8 cellular contexts compared by ENCODE assay signal in the genomic region with DNA sequence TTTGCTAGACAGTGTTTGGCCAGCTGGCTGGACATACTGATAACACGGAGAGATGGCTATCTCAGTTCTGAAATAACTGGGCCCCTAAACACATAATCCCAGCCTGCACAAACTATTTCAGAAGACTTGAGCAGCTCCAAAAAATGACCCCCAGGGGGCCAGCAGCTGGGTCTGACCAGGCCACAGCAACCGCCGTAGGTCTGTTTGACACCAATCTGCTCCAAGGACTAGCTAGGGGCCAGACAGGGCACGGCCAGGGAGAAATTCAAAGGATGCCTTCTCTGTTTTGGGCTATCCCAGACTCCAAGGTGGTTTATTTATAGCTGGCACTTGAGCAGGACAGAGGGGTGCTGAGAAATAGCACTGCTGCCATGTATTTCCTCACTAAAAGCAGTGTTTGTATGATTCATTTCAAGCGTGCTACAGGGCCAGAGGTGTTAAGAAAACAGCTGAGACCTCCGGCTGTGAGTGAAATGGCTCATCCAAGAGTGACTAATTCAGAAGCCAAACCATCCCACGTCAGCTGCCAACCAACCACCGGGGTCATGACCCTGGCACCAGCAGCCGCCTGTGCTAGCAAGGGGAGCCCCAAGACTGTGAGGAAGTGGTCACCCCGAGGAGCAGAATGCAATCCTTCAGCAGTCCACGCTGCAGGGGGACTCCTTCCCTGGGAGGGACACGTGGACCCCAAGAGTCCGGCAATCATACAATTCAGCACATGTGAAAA. TPM values are rescaled to one million over a fixed set of nuclear protein-coding genes. Genes with fewer than 3 reads are reported as not detected.
A peak's percentile ranks its signal among the peaks of the same experiment; 100 is the strongest.
DNase-seq lines count a peak whose midpoint lies in the region; ATAC-seq, FAIRE-seq and TF ChIP-seq lines count a peak whose summit lies in the region.

No MANE protein-coding gene starts in this region.

- no peaks in the 10 kb centered on the region for H3K27me3 Mint-ChIP-seq in activated T-helper 2 cell treated with anti-CD3 and anti-CD28 coated beads, Interferon-gamma antibody, Interleukin-2, Interleukin-4, amounts not matched to agents 10 μg/mL and 5 μg/mL and 100 μg/mL, durations not matched to agents 14 hours and 24 hours and 36 hours (ENCODE audit: low read depth)

- POLR2A ChIA-PET in Panc1 (lab: Charles Lee) = interaction anchor here (0.6 kb wide), 1 partner anchor 34 kb away, joined by 12 read pairs; no protein-coding TSS in a partner anchor

- H3K27ac ChIP-seq in Panc1 (ENCODE audit: low read length) = peak overlapping the region; percentile 83
- no peak overlapping the region for H3K27ac ChIP-seq in foreskin keratinocyte
- peak overlapping the region in 1 of 2 donors; percentile 43 for H3K27ac ChIP-seq in small intestine (ENCODE audit: low read depth in 1 of 2, low read length in 1 of 2)

- no peaks in the 10 kb centered on the region for H3K36me3 ChIP-seq in Panc1 (ENCODE audit: control insufficient read depth, insufficient read depth, low read length)
- no peaks in the 10 kb centered on the region for H3K36me3 ChIP-seq in small intestine (ENCODE audit: control insufficient read depth in 2 of 2, insufficient read depth in 2 of 2, low read length in 2 of 2)

- H3K4me3 ChIP-seq in Panc1 (ENCODE audit: low read depth in 2 of 2, low read length in 2 of 2) = peak overlapping the region in 1 of 2 experiments; percentile 38; a peak in 2 of 4 replicates
- no peak overlapping the region for H3K4me3 ChIP-seq in small intestine (ENCODE audit: low read depth in 1 of 2, low read length in 2 of 2)

- no peak for FAIRE-seq in small intestine (lab: Jason Lieb, UNC)

- DNase-seq in NCI-H345 (lab: John Stamatoyannopoulos, UW) = peak; percentile 17
- DNase-seq in NCI-H345 treated with DMSO at 0.1 percent for 48 hours (lab: John Stamatoyannopoulos, UW; ENCODE audit: unreplicated experiment) = no peak
- DNase-seq in Panc1 (ENCODE audit: low read depth, low spot score) = peak; percentile 91
- peak; percentile 68 for DNase-seq in activated T-helper 2 cell treated with anti-CD3 and anti-CD28 coated beads, Interferon-gamma antibody, Interleukin-2, Interleukin-4, amounts not matched to agents 10 μg/mL and 5 μg/mL and 100 μg/mL, durations not matched to agents 14 hours and 24 hours and 36 hours (ENCODE audit: low spot score)
- DNase-seq in foreskin keratinocyte = peak; percentile 88 to 94
- no peak for DNase-seq in sciatic nerve (ENCODE audit: low spot score)
- no peak for DNase-seq in small intestine

- no peaks in the 10 kb centered on the region for H3K9me3 Mint-ChIP-seq in activated T-helper 2 cell treated with anti-CD3 and anti-CD28 coated beads, Interferon-gamma antibody, Interleukin-2, Interleukin-4, amounts not matched to agents 10 μg/mL and 5 μg/mL and 100 μg/mL, durations not matched to agents 14 hours and 24 hours and 36 hours

- peaks cover 52% of the 10 kb centered on the region for H3K4me1 ChIP-seq in Panc1 (ENCODE audit: control insufficient read depth, insufficient read depth, low read length)
- peaks cover 28% of the 10 kb centered on the region for H3K4me1 ChIP-seq in foreskin keratinocyte
- H3K4me1 ChIP-seq in small intestine (ENCODE audit: control insufficient read depth in 2 of 2, insufficient read depth in 1 of 2, low read depth in 1 of 2, low read length in 1 of 2) = peaks cover 3 to 19% of the 10 kb centered on the region in 2 donors

- peaks cover 64% of the 10 kb centered on the region for H3K4me1 Mint-ChIP-seq in activated T-helper 2 cell treated with anti-CD3 and anti-CD28 coated beads, Interferon-gamma antibody, Interleukin-2, Interleukin-4, amounts not matched to agents 10 μg/mL and 5 μg/mL and 100 μg/mL, durations not matched to agents 14 hours and 24 hours and 36 hours (ENCODE audit: low read depth)

- ATAC-seq in HG02973 (IDR thresholded peaks at IDR 0.05; ENCODE audit: unreplicated experiment) (peak; percentile 63), Panc1 (peak; percentile 87), foreskin keratinocyte (peak; percentile 86), sciatic nerve (peak; percentile 75)

- 52 to 66% (median 54%) methylated on average over 13 of the region's 13 CpGs for WGBS in small intestine, 3 donors

- H3K4me3 Mint-ChIP-seq in activated T-helper 2 cell treated with anti-CD3 and anti-CD28 coated beads, Interferon-gamma antibody, Interleukin-2, Interleukin-4, amounts not matched to agents 10 μg/mL and 5 μg/mL and 100 μg/mL, durations not matched to agents 14 hours and 24 hours and 36 hours (ENCODE audit: low read depth) = peak overlapping the region; percentile 15

- BruUV-seq in Panc1 (replicated peaks; lab: Mats Ljungman, UMichigan) = no TSS peak

- intact Hi-C loops in Panc1 (cut with micrococcal nuclease; ENCODE audit: unreplicated experiment) = no loop called here
- intact Hi-C loops in activated T-helper 2 cell treated with anti-CD3 and anti-CD28 coated beads, Interferon-gamma antibody, Interleukin-2, Interleukin-4, amounts not matched to agents 10 μg/mL and 5 μg/mL and 100 μg/mL, durations not matched to agents 14 hours and 24 hours and 36 hours (cut with micrococcal nuclease) = loop anchor here (2.0 to 10.0 kb wide), 4 partner anchors 50 to 140 kb away; a partner anchor contains a TSS
- intact Hi-C loops in sciatic nerve (cut with DNase I) = no loop called here

- in situ Hi-C loops in Panc1 (cut with HindIII; ENCODE audit: low pct_unique_long_range_greater_than_20kb, low sequenced_read_pairs) = no loop called here

- H3K36me3 Mint-ChIP-seq in activated T-helper 2 cell treated with anti-CD3 and anti-CD28 coated beads, Interferon-gamma antibody, Interleukin-2, Interleukin-4, amounts not matched to agents 10 μg/mL and 5 μg/mL and 100 μg/mL, durations not matched to agents 14 hours and 24 hours and 36 hours (ENCODE audit: low read depth) = peaks cover 43% of the 10 kb centered on the region

- no peaks in the 10 kb centered on the region for H3K27me3 ChIP-seq in Panc1 (ENCODE audit: control insufficient read depth, insufficient read depth, low read length)
- H3K27me3 ChIP-seq in foreskin keratinocyte = no peaks in the 10 kb centered on the region
- H3K27me3 ChIP-seq in small intestine (ENCODE audit: control insufficient read depth in 2 of 2, insufficient read depth in 2 of 2, low read length in 2 of 2) = no peaks in the 10 kb centered on the region

- TF ChIP-seq CTCF in Panc1 (IDR thresholded peaks at IDR 0.05) (no peak), foreskin keratinocyte (conservative IDR thresholded peaks at IDR 0.05) (no peak)

- H3K27ac Mint-ChIP-seq in activated T-helper 2 cell treated with anti-CD3 and anti-CD28 coated beads, Interferon-gamma antibody, Interleukin-2, Interleukin-4, amounts not matched to agents 10 μg/mL and 5 μg/mL and 100 μg/mL, durations not matched to agents 14 hours and 24 hours and 36 hours = peak overlapping the region; percentile 77

- CTCF ChIA-PET in Panc1 (lab: Charles Lee) = no interaction called here

- no peaks in the 10 kb centered on the region for H3K9me3 ChIP-seq in Panc1 (ENCODE audit: control insufficient read depth, insufficient read depth, low read depth, low read length)
- no peaks in the 10 kb centered on the region for H3K9me3 ChIP-seq in small intestine (ENCODE audit: control insufficient read depth, low read depth)

RNA-seq across cellular contexts. Expression of a gene that starts 5.7 kb away (rescaled TPM):
- total RNA-seq in Panc1 (2021; ENCODE audit: unreplicated experiment) (100 TPM), foreskin keratinocyte (34.0 and 34.6 TPM in 2 replicates), sciatic nerve (62.9 TPM)
- 59.4 TPM for polyA plus RNA-seq in Panc1 (2012; ENCODE audit: insufficient read length)
- total RNA-seq in activated T-helper 2 cell treated with anti-CD3 and anti-CD28 coated beads, Interferon-gamma antibody, Interleukin-2, Interleukin-4, amounts not matched to agents 10 μg/mL and 5 μg/mL and 100 μg/mL, durations not matched to agents 14 hours and 24 hours and 36 hours = 108 and 110 TPM in 2 replicates
- polyA plus RNA-seq in foreskin keratinocyte (16.5 and 17.5 TPM in 2 replicates), small intestine (10 to 100 TPM in 1 of 3 donors, 1 to 10 TPM in 2; 9.2 to 12.5 (median 9.7) TPM)

RNA-seq across cellular contexts. Expression of a gene that starts 51.6 kb away (rescaled TPM):
- total RNA-seq in Panc1 (2021; ENCODE audit: unreplicated experiment) (25.3 TPM), foreskin keratinocyte (15.9 and 17.0 TPM in 2 replicates), sciatic nerve (29.4 TPM)
- 29.8 TPM for polyA plus RNA-seq in Panc1 (2012; ENCODE audit: insufficient read length)
- total RNA-seq in activated T-helper 2 cell treated with anti-CD3 and anti-CD28 coated beads, Interferon-gamma antibody, Interleukin-2, Interleukin-4, amounts not matched to agents 10 μg/mL and 5 μg/mL and 100 μg/mL, durations not matched to agents 14 hours and 24 hours and 36 hours = 23.8 and 24.2 TPM in 2 replicates
- polyA plus RNA-seq in foreskin keratinocyte (13.2 and 13.5 TPM in 2 replicates), small intestine (10 to 100 TPM; 15.7 to 18.1 (median 16.5) TPM)

RNA-seq across cellular contexts. Expression of a gene that starts 52.5 kb away (rescaled TPM):
- total RNA-seq in Panc1 (2021; ENCODE audit: unreplicated experiment) = 31.3 TPM
- polyA plus RNA-seq in Panc1 (2012; ENCODE audit: insufficient read length) = 34.9 TPM
- total RNA-seq in activated T-helper 2 cell treated with anti-CD3 and anti-CD28 coated beads, Interferon-gamma antibody, Interleukin-2, Interleukin-4, amounts not matched to agents 10 μg/mL and 5 μg/mL and 100 μg/mL, durations not matched to agents 14 hours and 24 hours and 36 hours = 25.3 and 26.6 TPM in 2 replicates
- total RNA-seq in foreskin keratinocyte = 30.5 and 39.1 TPM in 2 replicates
- 25.3 and 28.8 TPM in 2 replicates for polyA plus RNA-seq in foreskin keratinocyte
- 16.0 TPM for total RNA-seq in sciatic nerve
- polyA plus RNA-seq in small intestine = 10 to 100 TPM in 1 of 3 donors, 1 to 10 TPM in 2; 2.4 to 21.0 (median 2.9) TPM

RNA-seq across cellular contexts. Expression of a gene that starts 52.9 kb away (rescaled TPM):
- total RNA-seq in Panc1 (2021; ENCODE audit: unreplicated experiment) (102 TPM), foreskin keratinocyte (36.8 and 40.0 TPM in 2 replicates), sciatic nerve (38.2 TPM)
- 77.6 TPM for polyA plus RNA-seq in Panc1 (2012; ENCODE audit: insufficient read length)
- 57.7 and 62.5 TPM in 2 replicates for total RNA-seq in activated T-helper 2 cell treated with anti-CD3 and anti-CD28 coated beads, Interferon-gamma antibody, Interleukin-2, Interleukin-4, amounts not matched to agents 10 μg/mL and 5 μg/mL and 100 μg/mL, durations not matched to agents 14 hours and 24 hours and 36 hours
- polyA plus RNA-seq in foreskin keratinocyte (19.1 and 20.7 TPM in 2 replicates), small intestine (10 to 100 TPM in 1 of 3 donors, 1 to 10 TPM in 2; 4.6 to 14.9 (median 6.7) TPM)

Comparison
In these comparisons a context has a peak if more than half of its experiments do, and no peak if none do; other contexts are left out.
1. DNase-seq: peak in NCI-H345 (single experiment), Panc1 (single experiment), activated T-helper 2 cell treated with anti-CD3 and anti-CD28 coated beads, Interferon-gamma antibody, Interleukin-2, Interleukin-4, amounts not matched to agents 10 μg/mL and 5 μg/mL and 100 μg/mL, durations not matched to agents 14 hours and 24 hours and 36 hours (single experiment) and foreskin keratinocyte (2 of 2); none in NCI-H345 treated with DMSO at 0.1 percent for 48 hours (single experiment), sciatic nerve (single experiment) and small intestine (single experiment).
2. Peak in every context shown above with its lines, with median percentiles within 50 percentile points of each other: ATAC-seq.